Comparison of ENCODE assay signal across 18 cellular contexts in the genomic region with DNA sequence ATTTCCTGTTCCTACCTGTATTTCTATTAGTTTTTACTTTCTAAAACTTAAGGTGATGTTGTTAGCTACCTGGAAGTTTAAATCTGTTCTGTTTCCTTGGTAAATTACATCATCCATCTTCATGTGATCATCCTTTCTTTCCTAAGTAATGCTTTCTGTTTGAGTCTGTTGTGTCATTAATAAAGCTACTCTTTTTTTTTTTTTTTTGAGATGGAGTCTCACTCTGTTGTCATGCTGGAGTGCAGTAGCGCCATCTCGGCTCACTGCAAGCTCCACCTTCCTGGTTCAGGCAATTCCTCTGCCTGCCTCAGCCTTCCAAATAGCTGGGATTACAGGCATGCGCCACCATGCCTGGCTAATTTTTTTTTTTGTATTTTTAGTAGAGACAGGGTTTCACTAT.
A peak's percentile ranks its signal among the peaks of the same experiment; 100 is the strongest.
DNase-seq lines count a peak whose midpoint lies in the region; ATAC-seq, FAIRE-seq and TF ChIP-seq lines count a peak whose summit lies in the region.
"Had no signal": no experiment of that assay in that cellular context is flagged by ENCODE, and none has a peak within 500 bp of the region (broad histone marks: within the 10 kb centered on the region; RNA-seq: fewer than 3 reads in every experiment).

No MANE protein-coding gene starts in this region.

- DNase-seq in mammary epithelial cell (peak; percentile 35), MCF 10A (ENCODE audit: unreplicated experiment) (no peak), astrocyte (ENCODE audit: low read depth) (peak; percentile 10), iris pigment epithelial cell (ENCODE audit: low read depth) (peak; percentile 45), H7 (no peak), HuH-7 (ENCODE audit: low spot score) (no peak)
- DNase-seq: GF-D8; KG1; kidney glomerular epithelial cell; NCI-H1417; NCI-H2227 treated with DMSO at 0.1 percent for 48 hours; pancreas; spleen; stimulated activated naive CD4-positive, alpha-beta T cell treated with Interleukin-2 at 50 U/mL for 16 hours had no signal

- no TSS peak for BruUV-seq in mammary epithelial cell (replicated peaks; lab: Mats Ljungman, UMichigan)
- BruUV-seq in MCF 10A (replicated peaks; lab: Mats Ljungman, UMichigan): no TSS peak

- in situ Hi-C loops in mammary epithelial cell (cut with MboI; ENCODE audit: low sequenced_read_pairs in 2 of 2): no loop called here

- no peaks in the 10 kb centered on the region for H3K4me1 Mint-ChIP-seq in MCF 10A (ENCODE audit: insufficient read depth, unreplicated experiment)
- peaks cover 7% of the 10 kb centered on the region for H3K4me1 Mint-ChIP-seq in astrocyte (ENCODE audit: low read depth, unreplicated experiment)

- no peaks in the 10 kb centered on the region for H3K9me3 ChIP-seq in mammary epithelial cell (replicated peaks; ENCODE audit: insufficient read depth, low read length)
- no peaks in the 10 kb centered on the region for H3K9me3 ChIP-seq in astrocyte (ENCODE audit: insufficient read depth, low read depth, low read length)
- H3K9me3 ChIP-seq: pancreas, spleen had no signal

- H3K4me2 ChIP-seq in mammary epithelial cell (ENCODE audit: insufficient read depth, low read depth, low read length) (no peak overlapping the region), astrocyte (ENCODE audit: low read length) (no peak overlapping the region)

- H3K9me3 Mint-ChIP-seq in MCF 10A (ENCODE audit: unreplicated experiment): no peaks in the 10 kb centered on the region
- H3K9me3 Mint-ChIP-seq in astrocyte (ENCODE audit: unreplicated experiment): no peaks in the 10 kb centered on the region
- H3K9me3 Mint-ChIP-seq: T-helper 1 cell treated with Interleukin-12 subunit alpha and Interleukin-12 subunit beta and Interleukin-4 antibody, amounts not matched to agents 30 μg/mL and 1 μg/mL, for 36 hours had no signal

- H3K4me3 ChIP-seq in mammary epithelial cell (replicated peaks in 1 of 3; ENCODE audit: insufficient read depth in 1 of 3, low read depth in 2 of 3, low read length in 3 of 3): no peak overlapping the region
- H3K4me3 ChIP-seq in astrocyte (ENCODE audit: insufficient read depth, low read depth, low read length): no peak overlapping the region
- no peak overlapping the region for H3K4me3 ChIP-seq in H7 (ENCODE audit: insufficient read depth, low read depth, low read length)
- H3K4me3 ChIP-seq: pancreas, spleen had no signal

- H3K4me3 Mint-ChIP-seq in MCF 10A (ENCODE audit: unreplicated experiment) (no peak overlapping the region), astrocyte (ENCODE audit: unreplicated experiment) (peak overlapping the region; percentile 11)
- H3K4me3 Mint-ChIP-seq: T-helper 1 cell treated with Interleukin-12 subunit alpha and Interleukin-12 subunit beta and Interleukin-4 antibody, amounts not matched to agents 30 μg/mL and 1 μg/mL, for 36 hours had no signal

- H3K79me2 ChIP-seq in mammary epithelial cell (ENCODE audit: insufficient read depth, low read length) (peaks cover 6% of the 10 kb centered on the region), astrocyte (ENCODE audit: insufficient read depth, low read length) (no peaks in the 10 kb centered on the region)

- no peaks in the 10 kb centered on the region for H3K27me3 Mint-ChIP-seq in MCF 10A (ENCODE audit: insufficient read depth, unreplicated experiment)
- H3K27me3 Mint-ChIP-seq in astrocyte (ENCODE audit: low read depth, unreplicated experiment): no peaks in the 10 kb centered on the region

- CTCF ChIA-PET in mammary epithelial cell (lab: Charles Lee; ENCODE audit: low non-redundant PET) (interaction anchor here (0.5 to 0.6 kb wide), 2 partner anchors 29 to 203 kb away, joined by 3 read pairs; no protein-coding TSS in a partner anchor), MCF 10A (lab: Yijun Ruan, JAX) (interaction anchor here (0.6 to 0.7 kb wide), 4 partner anchors 33 to 454 kb away, joined by 3 to 4 read pairs (median 3); no protein-coding TSS in a partner anchor)

- H3K9ac ChIP-seq in mammary epithelial cell (ENCODE audit: insufficient read depth, low read length) (no peak overlapping the region), astrocyte (ENCODE audit: low read length) (no peak overlapping the region)

- peaks cover 55% of the 10 kb centered on the region for H3K36me3 Mint-ChIP-seq in MCF 10A (ENCODE audit: insufficient read depth, unreplicated experiment)
- H3K36me3 Mint-ChIP-seq in astrocyte (ENCODE audit: low read depth, unreplicated experiment): peaks cover 16% of the 10 kb centered on the region

- FAIRE-seq in astrocyte (lab: Jason Lieb, UNC): no peak
- FAIRE-seq: endothelial cell of umbilical vein had no signal

- no peaks in the 10 kb centered on the region for H3K27me3 ChIP-seq in mammary epithelial cell (ENCODE audit: insufficient read depth, low read length)
- H3K27me3 ChIP-seq in astrocyte (ENCODE audit: insufficient read depth, low read length): no peaks in the 10 kb centered on the region
- no peaks in the 10 kb centered on the region for H3K27me3 ChIP-seq in H7 (ENCODE audit: control insufficient read depth, insufficient read depth, low read length)
- H3K27me3 ChIP-seq: pancreas, spleen had no signal

- intact Hi-C loops in mammary epithelial cell (cut with micrococcal nuclease) (no loop called here), MCF 10A (cut with micrococcal nuclease) (no loop called here)

- peaks cover 24% of the 10 kb centered on the region for H3K36me3 ChIP-seq in mammary epithelial cell (ENCODE audit: insufficient read depth, low read length)
- peaks cover 26% of the 10 kb centered on the region for H3K36me3 ChIP-seq in astrocyte (ENCODE audit: insufficient read depth, low read length)
- H3K36me3 ChIP-seq in H7 (replicated peaks; ENCODE audit: control insufficient read depth, insufficient read depth, low read length): peaks cover 7% of the 10 kb centered on the region

- dilution Hi-C loops in mammary epithelial cell (cut with HindIII; ENCODE audit: low sequenced_read_pairs): no loop called here

- 100% methylated on average over 3 of the region's 3 CpGs for WGBS in mammary epithelial cell (ENCODE audit: low coverage, missing lambda C conversion rate)

- no peak for TF ChIP-seq CTCF in mammary epithelial cell (conservative IDR thresholded peaks at IDR 0.05 in 1 of 2, IDR thresholded peaks at IDR 0.05 in 1 of 2; ENCODE audit: extremely low read depth in 1 of 2, insufficient read depth in 1 of 2, low read depth in 1 of 2, low read length in 2 of 2)
- TF ChIP-seq CTCF in MCF 10A (IDR thresholded peaks at IDR 0.05; ENCODE audit: unreplicated experiment): no peak
- no peak for TF ChIP-seq CTCF in astrocyte (IDR thresholded peaks at IDR 0.05; ENCODE audit: insufficient read depth, low read depth, low read length)

- no peaks in the 10 kb centered on the region for H3K4me1 ChIP-seq in mammary epithelial cell (ENCODE audit: insufficient read depth, low read length)
- H3K4me1 ChIP-seq in astrocyte (ENCODE audit: insufficient read depth, low read length): no peaks in the 10 kb centered on the region
- H3K4me1 ChIP-seq: spleen had no signal

- ATAC-seq in GM18505 (IDR thresholded peaks at IDR 0.05; ENCODE audit: unreplicated experiment) (no peak), GM18498 (IDR thresholded peaks at IDR 0.05; ENCODE audit: unreplicated experiment) (no peak)
- ATAC-seq: pancreas had no signal

- no peak overlapping the region for H3K27ac Mint-ChIP-seq in MCF 10A (ENCODE audit: low read depth, unreplicated experiment)
- peak overlapping the region; percentile 89 for H3K27ac Mint-ChIP-seq in astrocyte (ENCODE audit: unreplicated experiment)
- H3K27ac Mint-ChIP-seq: T-helper 1 cell treated with Interleukin-12 subunit alpha and Interleukin-12 subunit beta and Interleukin-4 antibody, amounts not matched to agents 30 μg/mL and 1 μg/mL, for 36 hours had no signal

- no peak for TF ChIP-seq POLR2A in GM18505 (IDR thresholded peaks at IDR 0.05; ENCODE audit: borderline replicate concordance, extremely low read depth, insufficient read depth, insufficient read length)

- H3K27ac ChIP-seq in mammary epithelial cell (ENCODE audit: insufficient read depth, low read depth, low read length) (no peak overlapping the region), astrocyte (ENCODE audit: low read depth, low read length) (no peak overlapping the region)
- H3K27ac ChIP-seq: pancreas, spleen had no signal

- POLR2A ChIA-PET in MCF 10A (lab: Yijun Ruan, JAX): no interaction called here

- H2AFZ ChIP-seq in mammary epithelial cell (ENCODE audit: low read depth, low read length) (no peak overlapping the region), astrocyte (ENCODE audit: low read depth, low read length) (no peak overlapping the region)

- H4K20me1 ChIP-seq in mammary epithelial cell (ENCODE audit: insufficient read depth, low read length) (peaks cover 4% of the 10 kb centered on the region), astrocyte (ENCODE audit: insufficient read depth, low read length) (no peaks in the 10 kb centered on the region)

Comparison
In these comparisons a context has a peak if more than half of its experiments do, and no peak if none do; other contexts are left out.
1. DNase-seq: peak in mammary epithelial cell (single experiment), astrocyte (single experiment) and iris pigment epithelial cell (single experiment); none in MCF 10A (single experiment), H7 (single experiment) and HuH-7 (single experiment).